In genomic region chr10:69655868-69656555, GRCh38 we compare ENCODE assay signal across 17 cellular contexts. TPM values are rescaled to one million over a fixed set of nuclear protein-coding genes. Genes with fewer than 3 reads are reported as not detected.
DNase-seq lines count a peak whose midpoint lies in the region; ATAC-seq, FAIRE-seq and TF ChIP-seq lines count a peak whose summit lies in the region.
"Had no signal": no experiment of that assay in that cellular context is flagged by ENCODE, and none has a peak within 500 bp of the region (broad histone marks: within the 10 kb centered on the region; RNA-seq: fewer than 3 reads in every experiment).

No MANE protein-coding gene starts in this region.

- no peak overlapping the region for H2BK15ac ChIP-seq in mesendoderm (replicated peaks; ENCODE audit: low read depth)

- H4K8ac ChIP-seq in mesendoderm (ENCODE audit: low read depth, low read length), result no peak overlapping the region

- no peaks in the 10 kb centered on the region for H3K9me3 Mint-ChIP-seq in CD8-positive, alpha-beta memory T cell
- no peaks in the 10 kb centered on the region for H3K9me3 Mint-ChIP-seq in activated naive CD8-positive, alpha-beta T cell treated with anti-CD3 and anti-CD28 coated beads, Interleukin-2, amount 50 U/mL, for 24 hours
- H3K9me3 Mint-ChIP-seq: CD4-positive, alpha-beta memory T cell had no signal

- H3K27ac ChIP-seq in cardiac muscle cell (peak overlapping the region; percentile 90), mesendoderm (ENCODE audit: low read depth, low read length) (no peak overlapping the region), spleen (no peak overlapping the region), vagina (no peak overlapping the region)
- no peak overlapping the region for H3K27ac ChIP-seq in CD8-positive, alpha-beta memory T cell (ENCODE audit: low read depth, low read length)
- H3K27ac ChIP-seq: 22Rv1, SJCRH30 had no signal

- no peak overlapping the region for H2AK5ac ChIP-seq in mesendoderm (ENCODE audit: low read length)

- H3K4me1 ChIP-seq in cardiac muscle cell (ENCODE audit: low read depth) (peaks cover 76% of the 10 kb centered on the region), mesendoderm (ENCODE audit: control insufficient read depth, low read depth, low read length) (peaks cover 2% of the 10 kb centered on the region), spleen (peaks cover 0 to 6% (median 0%) of the 10 kb centered on the region in 6 donors), vagina (no peaks in the 10 kb centered on the region)
- H3K4me1 ChIP-seq in CD8-positive, alpha-beta memory T cell (ENCODE audit: insufficient read depth, low read length), result peaks cover 9% of the 10 kb centered on the region
- H3K4me1 ChIP-seq: SJCRH30 had no signal

- no peak overlapping the region for H3K4me2 ChIP-seq in mesendoderm (ENCODE audit: low read length)

- no peaks in the 10 kb centered on the region for H3K36me3 ChIP-seq in cardiac muscle cell
- H3K36me3 ChIP-seq in bronchial epithelial cell (ENCODE audit: control insufficient read depth, insufficient read depth, low read length), result no peaks in the 10 kb centered on the region
- H3K36me3 ChIP-seq in mesendoderm (ENCODE audit: control insufficient read depth, insufficient read depth, low read length), result no peaks in the 10 kb centered on the region
- H3K36me3 ChIP-seq in spleen, result no peaks in the 10 kb centered on the region
- H3K36me3 ChIP-seq in CD8-positive, alpha-beta memory T cell (ENCODE audit: insufficient read depth, low read length), result no peaks in the 10 kb centered on the region
- no peaks in the 10 kb centered on the region for H3K36me3 ChIP-seq in vagina
- H3K36me3 ChIP-seq: BE2C, SJCRH30 had no signal

- peak; percentile 83 for FAIRE-seq in bronchial epithelial cell (lab: Jason Lieb, UNC)
- FAIRE-seq: GM19239 had no signal

- H2BK120ac ChIP-seq in mesendoderm (ENCODE audit: low read depth, low read length), result no peak overlapping the region

- no peak for TF ChIP-seq POLR2A in spleen (IDR thresholded peaks at IDR 0.05)
- no peak for TF ChIP-seq POLR2A in vagina (IDR thresholded peaks at IDR 0.05)

- no peak overlapping the region for H3K18ac ChIP-seq in mesendoderm (ENCODE audit: low read length)

- H3K4me1 Mint-ChIP-seq in CD8-positive, alpha-beta memory T cell, result peaks cover 9 to 11% (median 9%) of the 10 kb centered on the region in 3 donors
- H3K4me1 Mint-ChIP-seq in activated naive CD8-positive, alpha-beta T cell treated with anti-CD3 and anti-CD28 coated beads, Interleukin-2, amount 50 U/mL, for 24 hours, result peaks cover 7% of the 10 kb centered on the region

- H3K9me3 ChIP-seq in cardiac muscle cell (ENCODE audit: low read depth) (no peaks in the 10 kb centered on the region), spleen (peaks cover 0 to 6% (median 0%) of the 10 kb centered on the region in 8 donors), vagina (no peaks in the 10 kb centered on the region)
- no peaks in the 10 kb centered on the region for H3K9me3 ChIP-seq in CD8-positive, alpha-beta memory T cell (ENCODE audit: low read length)
- H3K9me3 ChIP-seq: BE2C, SJCRH30 had no signal

- H3K4me3 Mint-ChIP-seq in CD8-positive, alpha-beta memory T cell, result no peak overlapping the region
- no peak overlapping the region for H3K4me3 Mint-ChIP-seq in activated naive CD8-positive, alpha-beta T cell treated with anti-CD3 and anti-CD28 coated beads, Interleukin-2, amount 50 U/mL, for 24 hours
- H3K4me3 Mint-ChIP-seq: CD4-positive, alpha-beta memory T cell had no signal

- CTCF ChIA-PET in CD8-positive, alpha-beta memory T cell (lab: Charles Lee), result no interaction called here

- H3K79me2 ChIP-seq in mesendoderm (ENCODE audit: control insufficient read depth, insufficient read depth, low read length), result no peaks in the 10 kb centered on the region

- intact Hi-C loops in cardiac septum (cut with DNase I) (no loop called here), spleen (cut with DNase I; ENCODE audit: low total_unique reads) (no loop called here), vagina (cut with DNase I) (no loop called here)

- H3K36me3 Mint-ChIP-seq in CD8-positive, alpha-beta memory T cell, result no peaks in the 10 kb centered on the region
- H3K36me3 Mint-ChIP-seq in activated naive CD8-positive, alpha-beta T cell treated with anti-CD3 and anti-CD28 coated beads, Interleukin-2, amount 50 U/mL, for 24 hours (ENCODE audit: low read depth), result no peaks in the 10 kb centered on the region
- H3K36me3 Mint-ChIP-seq: CD4-positive, alpha-beta memory T cell had no signal

- ATAC-seq in activated naive CD8-positive, alpha-beta T cell treated with anti-CD3 and anti-CD28 coated beads, Interleukin-2, amount 50 U/mL, for 24 hours, result no peak

- POLR2A ChIA-PET in CD8-positive, alpha-beta memory T cell (lab: Charles Lee), result no interaction called here

- H3K9ac ChIP-seq in mesendoderm (ENCODE audit: low read length), result no peak overlapping the region

- WGBS in mesendoderm (ENCODE audit: extremely low coverage, insufficient coverage, low lambda C conversion rate), result no CpG with 5 or more reads among the region's 11 CpGs
- 60 to 85% (median 76%) methylated on average over 8 to 11 of the region's 11 CpGs for WGBS in spleen, 5 donors

- H3K27me3 Mint-ChIP-seq in CD8-positive, alpha-beta memory T cell, result peaks cover 3 to 41% of the 10 kb centered on the region in 2 donors
- peaks cover 13% of the 10 kb centered on the region for H3K27me3 Mint-ChIP-seq in activated naive CD8-positive, alpha-beta T cell treated with anti-CD3 and anti-CD28 coated beads, Interleukin-2, amount 50 U/mL, for 24 hours

- no peaks in the 10 kb centered on the region for H3K79me1 ChIP-seq in mesendoderm (ENCODE audit: low read length)

- H3K4me3 ChIP-seq in cardiac muscle cell, result no peak overlapping the region
- no peak overlapping the region for H3K4me3 ChIP-seq in bronchial epithelial cell (ENCODE audit: low read depth, low read length)
- H3K4me3 ChIP-seq in mesendoderm (ENCODE audit: low read length), result no peak overlapping the region
- H3K4me3 ChIP-seq in spleen, result no peak overlapping the region
- no peak overlapping the region for H3K4me3 ChIP-seq in CD8-positive, alpha-beta memory T cell (ENCODE audit: low read length)
- no peak overlapping the region for H3K4me3 ChIP-seq in vagina
- H3K4me3 ChIP-seq: SJCRH30 had no signal

- H4K5ac ChIP-seq in mesendoderm (ENCODE audit: low read length), result no peak overlapping the region

- no peak overlapping the region for H3K27ac Mint-ChIP-seq in CD8-positive, alpha-beta memory T cell
- H3K27ac Mint-ChIP-seq in activated naive CD8-positive, alpha-beta T cell treated with anti-CD3 and anti-CD28 coated beads, Interleukin-2, amount 50 U/mL, for 24 hours, result no peak overlapping the region

- no peak overlapping the region for H2BK5ac ChIP-seq in mesendoderm (ENCODE audit: low read length)

- H3K56ac ChIP-seq in mesendoderm (ENCODE audit: low read length), result peak overlapping the region; percentile 22

- H3K23ac ChIP-seq in mesendoderm (ENCODE audit: low read length), result peak overlapping the region; percentile 45

- TF ChIP-seq CTCF in cardiac muscle cell (IDR thresholded peaks at IDR 0.05; ENCODE audit: low read depth, low read length) (no peak), bronchial epithelial cell (IDR thresholded peaks at IDR 0.05; ENCODE audit: insufficient read depth, low read length, severe bottlenecking) (no peak), spleen (IDR thresholded peaks at IDR 0.05 in 8 of 11, conservative IDR thresholded peaks at IDR 0.05 in 3 of 11) (no peak), vagina (IDR thresholded peaks at IDR 0.05) (no peak)

- no peak overlapping the region for H3K4ac ChIP-seq in mesendoderm (ENCODE audit: low read depth, low read length)

- no peaks in the 10 kb centered on the region for H3K27me3 ChIP-seq in cardiac muscle cell
- peaks cover 16% of the 10 kb centered on the region for H3K27me3 ChIP-seq in bronchial epithelial cell (ENCODE audit: control insufficient read depth, insufficient read depth, low read length)
- H3K27me3 ChIP-seq in mesendoderm (ENCODE audit: insufficient read depth, low read length, poor library complexity), result no peaks in the 10 kb centered on the region
- H3K27me3 ChIP-seq in spleen (replicated peaks in 1 of 7), result peaks cover 0 to 82% (median 0%) of the 10 kb centered on the region in 7 donors
- no peaks in the 10 kb centered on the region for H3K27me3 ChIP-seq in CD8-positive, alpha-beta memory T cell (ENCODE audit: insufficient read depth, low read length, poor library complexity, severe bottlenecking)
- no peaks in the 10 kb centered on the region for H3K27me3 ChIP-seq in vagina
- H3K27me3 ChIP-seq: BE2C had no signal

- DNase-seq in cardiac muscle cell (ENCODE audit: low read depth in 1 of 2, low spot score in 1 of 2) (no peak), cardiac septum (ENCODE audit: low spot score) (no peak), bronchial epithelial cell (ENCODE audit: low read depth) (no peak), mesendoderm (peak; percentile 51), spleen (peak; percentile 67), vagina (ENCODE audit: extremely low spot score in 2 of 2) (no peak)
- DNase-seq in CD8-positive, alpha-beta memory T cell, result no peak
- DNase-seq in activated naive CD8-positive, alpha-beta T cell treated with anti-CD3 and anti-CD28 coated beads, Interleukin-2, amount 50 U/mL, for 24 hours, result no peak
- DNase-seq: BE2C; CD4-positive, alpha-beta memory T cell; NCI-H1417 treated with DMSO at 0.1 percent for 48 hours; NCI-H1930; NCI-H2171; NCI-H446; SJCRH30 had no signal

RNA-seq across cellular contexts. Expression of gene FAM241B, which starts 26.0 kb away (rescaled TPM):
- 8.5 and 13.7 TPM in 2 replicates for total RNA-seq in cardiac muscle cell
- 42.4 and 45.3 TPM in 2 replicates for polyA plus RNA-seq in cardiac muscle cell
- 5.7 TPM for total RNA-seq in cardiac septum
- total RNA-seq in bronchial epithelial cell, result 2.6 and 4.6 TPM in 2 replicates
- 16.2 TPM for polyA plus RNA-seq in mesendoderm (2013, experiment 1 of 2)
- polyA plus RNA-seq in mesendoderm (2013, experiment 2 of 2), result 16.9 TPM
- total RNA-seq in spleen, result 1 to 10 TPM in 6 of 7 donors, under 1 TPM in 1; 0.77 to 2.8 (median 1.8) TPM
- polyA plus RNA-seq in spleen, result 1 to 10 TPM; 1.6 to 3.2 (median 1.7) TPM
- total RNA-seq in CD8-positive, alpha-beta memory T cell, result 10 to 100 TPM; 10.6 to 10.8 TPM
- polyA plus RNA-seq in CD8-positive, alpha-beta memory T cell, result 11.8 TPM
- 0.98 TPM for total RNA-seq in vagina

Comparison
In these comparisons a context has a peak if more than half of its experiments do, and no peak if none do; other contexts are left out.
1. DNase-seq: peak in mesendoderm (single experiment) and spleen (single experiment); none in cardiac muscle cell (0 of 2), cardiac septum (single experiment), bronchial epithelial cell (single experiment), CD8-positive, alpha-beta memory T cell (0 of 5), activated naive CD8-positive, alpha-beta T cell treated with anti-CD3 and anti-CD28 coated beads, Interleukin-2, amount 50 U/mL, for 24 hours (single experiment) and vagina (0 of 2).